2 cellular contexts compared by ENCODE assay signal in genomic region chr15:74825895-74826294, GRCh38.
TF ChIP-seq lines count a peak whose summit lies in the region.

No MANE protein-coding gene starts in this region.

TF ChIP-seq in HCT116, 20 proteins besides CTCF, POLR2A, EP300 and RAD21:
- TF ChIP-seq CEBPB (IDR thresholded peaks at IDR 0.05; ENCODE audit: low read depth) (no peak), ZNF274 (IDR thresholded peaks at IDR 0.05; ENCODE audit: low read depth, low read length) (no peak), ZFX (IDR thresholded peaks at IDR 0.05) (no peak), SP1 (IDR thresholded peaks at IDR 0.05; ENCODE audit: low read depth) (no peak), ZBTB33 (IDR thresholded peaks at IDR 0.05; ENCODE audit: extremely low read depth, insufficient replicate concordance, low read length) (no peak), JUND (IDR thresholded peaks at IDR 0.05) (no peak), ATF3 (IDR thresholded peaks at IDR 0.05) (no peak)

TF ChIP-seq in K562, 482 proteins besides CTCF, POLR2A, EP300 and RAD21:
- TF ChIP-seq MAX (CRISPR knock-in tag; IDR thresholded peaks at IDR 0.05) (no peak), KDM2B (CRISPR knock-in tag; IDR thresholded peaks at IDR 0.05) (no peak), NEUROD1 (IDR thresholded peaks at IDR 0.05; ENCODE audit: borderline replicate concordance, low read depth, low read length, partially characterized antibody) (no peak), ZNF165 (CRISPR knock-in tag; IDR thresholded peaks at IDR 0.05; ENCODE audit: borderline replicate concordance) (no peak), CREM (IDR thresholded peaks at IDR 0.05; ENCODE audit: low read depth) (no peak), ZNF282 (CRISPR knock-in tag; IDR thresholded peaks at IDR 0.05) (no peak), E4F1 (CRISPR knock-in tag; IDR thresholded peaks at IDR 0.05; ENCODE audit: borderline replicate concordance) (no peak), STAG1 (CRISPR knock-in tag; IDR thresholded peaks at IDR 0.05; ENCODE audit: borderline replicate concordance) (no peak), GATA2 (CRISPR knock-in tag; IDR thresholded peaks at IDR 0.05) (no peak), MTA3 (IDR thresholded peaks at IDR 0.05; ENCODE audit: borderline replicate concordance) (no peak), ZNF23 (CRISPR knock-in tag; IDR thresholded peaks at IDR 0.05) (no peak), PKNOX1 (IDR thresholded peaks at IDR 0.05) (no peak), ZSCAN32 (CRISPR knock-in tag; IDR thresholded peaks at IDR 0.05) (no peak), ZBED1 (IDR thresholded peaks at IDR 0.05) (no peak), NR4A1 (CRISPR knock-in tag; IDR thresholded peaks at IDR 0.05) (no peak), NR4A1 (tag; IDR thresholded peaks at IDR 0.05) (no peak), ZNF436 (CRISPR knock-in tag; IDR thresholded peaks at IDR 0.05) (no peak)
